8 cellular contexts compared by ENCODE assay signal in genomic region chr10:4849555-4850242, GRCh38. TPM values are rescaled to one million over a fixed set of nuclear protein-coding genes. Genes with fewer than 3 reads are reported as not detected.
DNase-seq lines count a peak whose midpoint lies in the region; ATAC-seq and TF ChIP-seq lines count a peak whose summit lies in the region.

No MANE protein-coding gene starts in this region.

- no peaks in the 10 kb centered on the region for H3K4me1 ChIP-seq in lung (ENCODE audit: control insufficient read depth in 2 of 2, insufficient read depth in 2 of 2, low read length in 2 of 2)

- ATAC-seq in lung (ENCODE audit: insufficient read depth, low FRiP score): peak; percentile 92

- DNase-seq in COLO668 (lab: John Stamatoyannopoulos, UW; ENCODE audit: unreplicated experiment) (peak; percentile 79), GM20000 (ENCODE audit: low spot score) (peak; percentile 81), HK-2 (ENCODE audit: unreplicated experiment) (peak; percentile 80), NCI-H82 (lab: John Stamatoyannopoulos, UW) (peak; percentile 88), ecto neural progenitor cell (ENCODE audit: low spot score) (peak; percentile 91), lung (ENCODE audit: low spot score) (peak; percentile 92)
- peak; percentile 79 to 82 for DNase-seq in activated CD4-positive, alpha-beta T cell treated with anti-CD3 and anti-CD28 coated beads, Interleukin-2, amount 50 U/mL, for 4 hours
- DNase-seq in stimulated activated CD8-positive, alpha-beta memory T cell treated with anti-CD3 and anti-CD28 coated beads, Interleukin-12 subunit alpha, Interleukin-12 subunit beta, amount 100 ng/mL, for 4 hours (ENCODE audit: low read depth): peak; percentile 51

- no peaks in the 10 kb centered on the region for H3K36me3 ChIP-seq in lung (ENCODE audit: control insufficient read depth in 2 of 2, insufficient read depth in 2 of 2, low read length in 2 of 2)

- H3K27me3 ChIP-seq in lung (ENCODE audit: control insufficient read depth, insufficient read depth): no peaks in the 10 kb centered on the region

- H3K9me3 ChIP-seq in lung (ENCODE audit: control insufficient read depth in 2 of 2, insufficient read depth in 1 of 2, low read length in 1 of 2): no peaks in the 10 kb centered on the region

- WGBS in lung, 2 donors: 7% methylated on average over 12 of the region's 12 CpGs

- TF ChIP-seq CTCF in GM20000 (IDR thresholded peaks at IDR 0.05; ENCODE audit: extremely low read depth, missing control alignments) (peak; percentile 86), lung (IDR thresholded peaks at IDR 0.05; ENCODE audit: control extremely low read depth, extremely low read depth) (peak; percentile 100)

- no peak overlapping the region for H3K4me3 ChIP-seq in lung

- peak overlapping the region in 1 of 2 donors; percentile 15 for H3K27ac ChIP-seq in lung (ENCODE audit: low read depth in 1 of 2, low read length in 1 of 2)

RNA-seq across cellular contexts. Expression of gene AKR1E2, which starts 23.7 kb away (rescaled TPM):
- total RNA-seq in lung: 1 to 10 TPM; 5.6 to 7.5 TPM
- 1 to 10 TPM; 1.5 to 2.1 TPM for polyA plus RNA-seq in lung
